13 cellular contexts compared by ENCODE assay signal in the genomic region with DNA sequence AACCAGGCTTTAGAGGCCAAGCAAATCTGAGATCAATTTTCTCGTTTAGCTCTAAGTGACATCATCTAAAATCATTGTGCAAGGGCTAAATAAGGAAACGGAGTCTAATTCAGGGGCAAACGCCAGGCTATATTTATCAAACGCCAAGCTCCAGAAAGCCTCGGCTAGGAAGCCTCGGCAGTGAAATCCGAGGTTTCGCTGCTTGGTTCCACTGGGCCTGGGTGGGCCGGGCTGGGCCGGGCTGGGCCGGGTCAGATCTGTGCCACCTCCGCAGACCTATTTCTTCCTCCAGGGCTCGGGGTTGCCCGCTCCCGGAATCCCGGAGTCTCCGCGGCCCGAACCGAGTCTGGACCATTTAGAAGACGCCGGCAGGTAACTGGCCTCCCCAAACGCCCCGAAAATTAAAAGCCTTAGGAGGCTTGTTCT. TPM values are rescaled to one million over a fixed set of nuclear protein-coding genes. Genes with fewer than 3 reads are reported as not detected.
DNase-seq lines count a peak whose midpoint lies in the region; ATAC-seq and TF ChIP-seq lines count a peak whose summit lies in the region.
"Had no signal": no experiment of that assay in that cellular context is flagged by ENCODE, and none has a peak within 500 bp of the region (broad histone marks: within the 10 kb centered on the region; RNA-seq: fewer than 3 reads in every experiment).

No MANE protein-coding gene starts in this region.

- no peak for TF ChIP-seq POLR2A in gastrocnemius medialis (IDR thresholded peaks at IDR 0.05)

- TF ChIP-seq CTCF in H9 (conservative IDR thresholded peaks at IDR 0.05), result no peak
- TF ChIP-seq CTCF in WERI-Rb-1 (IDR thresholded peaks at IDR 0.05; ENCODE audit: low read depth, low read length), result no peak
- no peak for TF ChIP-seq CTCF in gastrocnemius medialis (IDR thresholded peaks at IDR 0.05 in 4 of 5, conservative IDR thresholded peaks at IDR 0.05 in 1 of 5)

- H3K4me3 ChIP-seq in WERI-Rb-1 (ENCODE audit: low read depth, low read length) (peak overlapping the region; percentile 35), iPS-18c (ENCODE audit: insufficient read depth, low read depth, low read length) (peak overlapping the region; percentile 71), gastrocnemius medialis (peak overlapping the region; percentile 44 to 64 (median 48))

- H2AK5ac ChIP-seq in H9 (ENCODE audit: insufficient read length, low read length), result no peak overlapping the region

- H4K5ac ChIP-seq in H9 (ENCODE audit: insufficient read length, low read depth, low read length), result no peak overlapping the region

- no peak overlapping the region for H3K23ac ChIP-seq in H9 (ENCODE audit: insufficient read length, low read depth, low read length)

- ATAC-seq in gastrocnemius medialis (peak in 1 of 2 donors; percentile 47), HG03439 (IDR thresholded peaks at IDR 0.05; ENCODE audit: unreplicated experiment) (no peak)

- H4K8ac ChIP-seq in H9 (replicated peaks; ENCODE audit: insufficient read length, low read depth, low read length), result no peak overlapping the region

- H3K79me1 ChIP-seq in H9 (ENCODE audit: insufficient read depth, low read depth, low read length, poor library complexity, severe bottlenecking), result no peaks in the 10 kb centered on the region

- no peak overlapping the region for H3K56ac ChIP-seq in H9 (ENCODE audit: insufficient read length, low read depth, low read length)

- H3K9ac ChIP-seq in H9 (ENCODE audit: extremely low read depth, insufficient read length, low read length), result peak overlapping the region; percentile 5

- peak overlapping the region; percentile 71 for H3K4me2 ChIP-seq in H9 (ENCODE audit: insufficient read depth, insufficient read length, low read length)

- peaks cover 35% of the 10 kb centered on the region; the same call in 1 of the 2 replicates for H3K27me3 ChIP-seq in H9 (ENCODE audit: insufficient read depth, low read length)
- H3K27me3 ChIP-seq in WERI-Rb-1 (ENCODE audit: insufficient read depth, low read depth, severe bottlenecking), result peaks cover 97% of the 10 kb centered on the region
- H3K27me3 ChIP-seq in gastrocnemius medialis, result peaks cover 97 to 98% (median 98%) of the 10 kb centered on the region in 3 donors

- H3K23me2 ChIP-seq in H9 (ENCODE audit: insufficient read length, low read depth, low read length, poor library complexity, severe bottlenecking), result peaks cover 57% of the 10 kb centered on the region

- H3K27ac ChIP-seq in H9 (ENCODE audit: insufficient read length, low read depth, low read length), result no peak overlapping the region
- no peak overlapping the region for H3K27ac ChIP-seq in WERI-Rb-1
- H3K27ac ChIP-seq in gastrocnemius medialis, result no peak overlapping the region
- H3K27ac ChIP-seq: HL-60 had no signal

- no CpG with 5 or more reads among the region's 24 CpGs for WGBS in H9 (ENCODE audit: extremely low coverage, insufficient read length, low lambda C conversion rate)

- H3K9me3 ChIP-seq in H9 (ENCODE audit: control insufficient read depth, low read depth, low read length) (no peaks in the 10 kb centered on the region), WERI-Rb-1 (ENCODE audit: severe bottlenecking) (no peaks in the 10 kb centered on the region), iPS-18c (ENCODE audit: control insufficient read depth, insufficient read depth, low read length) (peaks cover 4% of the 10 kb centered on the region), gastrocnemius medialis (no peaks in the 10 kb centered on the region)

- no peak overlapping the region for H3K14ac ChIP-seq in H9 (ENCODE audit: insufficient read depth, low read length)

- peaks cover 100% of the 10 kb centered on the region for H3K27me3 Mint-ChIP-seq in H9 (ENCODE audit: low read depth)

- no peaks in the 10 kb centered on the region for H3K9me3 Mint-ChIP-seq in H9

- H2BK5ac ChIP-seq in H9 (ENCODE audit: insufficient read length, low read length), result no peak overlapping the region

- H4K91ac ChIP-seq in H9 (ENCODE audit: insufficient read length, low read depth, low read length), result no peak overlapping the region

- peak overlapping the region; percentile 85 to 93 for H3K4me3 Mint-ChIP-seq in H9

- in situ Hi-C loops in gastrocnemius medialis (cut with MboI; ENCODE audit: low sequenced_read_pairs in 4 of 4), result no loop called here

- no peaks in the 10 kb centered on the region for H3K36me3 ChIP-seq in WERI-Rb-1
- H3K36me3 ChIP-seq in gastrocnemius medialis, result no peaks in the 10 kb centered on the region

- peaks cover 62 to 68% of the 10 kb centered on the region in 2 experiments for H3K4me1 Mint-ChIP-seq in H9

- intact Hi-C loops in gastrocnemius medialis (cut with DNase I; ENCODE audit: low total_unique reads), result loop anchor here (2.0 kb wide), 1 partner anchor 160 kb away; the partner anchor contains the start of gene AASS

- H2BK120ac ChIP-seq in H9 (ENCODE audit: low read depth, low read length, poor library complexity, severe bottlenecking), result no peak overlapping the region

- H2BK15ac ChIP-seq in H9 (ENCODE audit: low read depth, low read length), result no peak overlapping the region

- peaks cover 4% of the 10 kb centered on the region; the same call in 1 of the 2 replicates for H3K4me1 ChIP-seq in H9 (ENCODE audit: insufficient read depth, low read length)
- H3K4me1 ChIP-seq in gastrocnemius medialis, result peaks cover 18 to 20% of the 10 kb centered on the region in 2 donors

- no peak overlapping the region for H2BK12ac ChIP-seq in H9 (ENCODE audit: insufficient read length, low read depth, low read length)

- no peaks in the 10 kb centered on the region; the same call in 1 of the 2 replicates for H3K79me2 ChIP-seq in H9 (ENCODE audit: insufficient read depth, low read length)

- no peak overlapping the region for H3K4ac ChIP-seq in H9 (ENCODE audit: low read depth, low read length)

- H3T11ph ChIP-seq in H9 (ENCODE audit: low read length), result no peak overlapping the region

- H2AFZ ChIP-seq in H9 (ENCODE audit: low read length), result no peak overlapping the region

- no peak overlapping the region for H3K18ac ChIP-seq in H9 (ENCODE audit: insufficient read length, low read depth, low read length)

- H4K20me1 ChIP-seq in H9 (ENCODE audit: control insufficient read depth, insufficient read depth, insufficient read length), result no peaks in the 10 kb centered on the region

- no peak overlapping the region for H2BK20ac ChIP-seq in H9 (ENCODE audit: low read depth, low read length, poor library complexity, severe bottlenecking)

- H3K27ac Mint-ChIP-seq in H9, result peak overlapping the region in 1 of 3 experiments; percentile 96; a peak in 3 of 7 replicates

- H3K36me3 Mint-ChIP-seq in H9 (ENCODE audit: insufficient read depth in 1 of 3, low read depth in 3 of 3), result peaks cover 19 to 83% (median 39%) of the 10 kb centered on the region in 3 experiments

- no peak for DNase-seq in H9
- DNase-seq in WERI-Rb-1, result no peak
- no peak for DNase-seq in gastrocnemius medialis
- no peak for DNase-seq in NCI-H146 treated with DMSO at 0.1 percent for 48 hours (lab: John Stamatoyannopoulos, UW; ENCODE audit: unreplicated experiment)
- DNase-seq in T-helper 2 cell, result no peak
- no peak for DNase-seq in KG1 (lab: John Stamatoyannopoulos, UW)
- DNase-seq: EL; kidney glomerular epithelial cell; stimulated activated CD4-positive, alpha-beta T cell treated with anti-CD3 and anti-CD28 coated beads, Interleukin-15, amount 100 ng/mL, for 24 hours had no signal

RNA-seq across cellular contexts. Expression of gene FEZF1, which starts 0.5 kb away (rescaled TPM):
- total RNA-seq in H9 (2021) (37.8 and 41.5 TPM in 2 replicates), gastrocnemius medialis (not detected)
- total RNA-seq: subcutaneous adipose tissue had no signal

Comparison
In these comparisons a context has a peak if more than half of its experiments do, and no peak if none do; other contexts are left out.
1. RNA of gene FEZF1, which starts 0.5 kb away (total RNA-seq): 37.8 to 41.5 TPM in H9; not detected in gastrocnemius medialis; every median in the first group is over 10 times any median in the second.
2. Peak in every context shown above with its lines, with median percentiles within 50 percentile points of each other: H3K4me3 ChIP-seq.